Comparison of ENCODE assay signal across 23 cellular contexts in the genomic region with DNA sequence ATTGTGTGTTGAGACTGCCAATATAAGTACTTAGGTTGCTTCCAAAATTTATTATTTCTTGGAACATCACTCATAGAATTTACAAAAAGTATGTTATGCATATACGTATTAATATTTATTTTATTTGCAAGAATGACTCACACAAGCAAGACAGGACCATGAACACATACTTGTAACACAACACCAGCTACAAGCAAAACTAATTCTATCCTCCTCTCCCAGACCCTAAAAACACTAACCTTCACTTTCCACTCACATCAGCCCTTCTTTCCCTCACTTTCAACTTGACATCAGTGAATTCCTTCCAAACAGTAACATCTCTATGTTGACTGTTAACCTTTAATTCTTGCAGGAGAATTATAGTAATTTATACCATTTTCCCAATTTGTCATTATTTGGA.
"Had no signal": no experiment of that assay in that cellular context is flagged by ENCODE, and none has a peak within 500 bp of the region (broad histone marks: within the 10 kb centered on the region; RNA-seq: fewer than 3 reads in every experiment).

No MANE protein-coding gene starts in this region.

- H3K4me1 ChIP-seq: adrenal gland, breast epithelium had no signal

- H3K9me3 Mint-ChIP-seq: activated B cell treated with CpG ODN at 0.5 μM for 24 hours; activated CD4-positive, alpha-beta memory T cell treated with anti-CD3 and anti-CD28 coated beads for 36 hours; activated CD4-positive, alpha-beta T cell treated with anti-CD3 and anti-CD28 coated beads, Interleukin-2, amount 10 ng/mL, durations not matched to agents 7 days and 5 days; activated naive CD4-positive, alpha-beta T cell treated with anti-CD3 and anti-CD28 coated beads for 36 hours; activated naive CD8-positive, alpha-beta T cell treated with anti-CD3 and anti-CD28 coated beads for 36 hours; activated T-cell treated with anti-CD3 and anti-CD28 coated beads, Interleukin-2, amount 50 U/mL, for 4 hours had no signal

- H3K4me3 Mint-ChIP-seq: activated B cell treated with CpG ODN at 0.5 μM for 24 hours; activated CD4-positive, alpha-beta memory T cell treated with anti-CD3 and anti-CD28 coated beads for 36 hours; activated CD4-positive, alpha-beta T cell treated with anti-CD3 and anti-CD28 coated beads, Interleukin-2, amount 10 ng/mL, durations not matched to agents 7 days and 5 days; activated naive CD4-positive, alpha-beta T cell treated with anti-CD3 and anti-CD28 coated beads for 36 hours; activated naive CD8-positive, alpha-beta T cell treated with anti-CD3 and anti-CD28 coated beads for 36 hours; activated T-cell treated with anti-CD3 and anti-CD28 coated beads, Interleukin-2, amount 50 U/mL, for 4 hours; T-helper 17 cell had no signal

- H3K27me3 ChIP-seq: adrenal gland, breast epithelium had no signal

- H3K9me3 ChIP-seq: adrenal gland, breast epithelium had no signal

- H3K36me3 ChIP-seq: adrenal gland, breast epithelium had no signal

- H3K36me3 Mint-ChIP-seq: activated CD4-positive, alpha-beta memory T cell treated with anti-CD3 and anti-CD28 coated beads for 36 hours had no signal

- H3K27me3 Mint-ChIP-seq: activated CD4-positive, alpha-beta T cell treated with anti-CD3 and anti-CD28 coated beads, Interleukin-2, amount 10 ng/mL, durations not matched to agents 7 days and 5 days; activated naive CD8-positive, alpha-beta T cell treated with anti-CD3 and anti-CD28 coated beads for 36 hours; T-helper 17 cell had no signal

- H3K27ac Mint-ChIP-seq: activated B cell treated with CpG ODN at 0.5 μM for 24 hours; activated CD4-positive, alpha-beta memory T cell treated with anti-CD3 and anti-CD28 coated beads for 36 hours; activated CD4-positive, alpha-beta T cell treated with anti-CD3 and anti-CD28 coated beads, Interleukin-2, amount 10 ng/mL, durations not matched to agents 7 days and 5 days; activated naive CD4-positive, alpha-beta T cell treated with anti-CD3 and anti-CD28 coated beads for 36 hours; activated naive CD8-positive, alpha-beta T cell treated with anti-CD3 and anti-CD28 coated beads for 36 hours; T-helper 17 cell had no signal

- H3K4me1 Mint-ChIP-seq: activated B cell treated with CpG ODN at 0.5 μM for 24 hours had no signal

- H3K4me3 ChIP-seq: adrenal gland, breast epithelium, K562 had no signal

- DNase-seq: activated B cell treated with CpG ODN at 0.5 μM for 24 hours; activated CD4-positive, alpha-beta memory T cell treated with anti-CD3 and anti-CD28 coated beads for 36 hours; activated CD4-positive, alpha-beta T cell treated with anti-CD3 and anti-CD28 coated beads, Interleukin-2, amount 10 ng/mL, durations not matched to agents 7 days and 5 days; activated CD8-positive, alpha-beta memory T cell treated with anti-CD3 and anti-CD28 coated beads for 24 hours; activated gamma-delta T cell; activated naive CD4-positive, alpha-beta T cell treated with anti-CD3 and anti-CD28 coated beads for 36 hours; activated naive CD8-positive, alpha-beta T cell treated with anti-CD3 and anti-CD28 coated beads for 36 hours; activated T-cell treated with anti-CD3 and anti-CD28 coated beads, Interleukin-2, amount 50 U/mL, for 4 hours; adrenal gland; anterior cingulate cortex; central memory CD4-positive, alpha-beta T cell; Kasumi-1; NCI-H1105 treated with DMSO at 0.1 percent for 48 hours; NCI-H1436 treated with DMSO at 0.1 percent for 48 hours; NCI-H187; NCI-H2081; NCI-H446; NCI-H524; SHP77 treated with DMSO at 0.1 percent for 48 hours; T-helper 17 cell; T-helper 9 cell had no signal

- ATAC-seq: activated T-cell treated with anti-CD3 and anti-CD28 coated beads, Interleukin-2, amount 50 U/mL, for 4 hours; K562; T-helper 17 cell had no signal

- H3K27ac ChIP-seq: adrenal gland, breast epithelium had no signal
